9 cellular contexts compared by ENCODE assay signal in genomic region chr1:108057536-108057935, GRCh38.
A peak's percentile ranks its signal among the peaks of the same experiment; 100 is the strongest.
DNase-seq lines count a peak whose midpoint lies in the region; ATAC-seq, FAIRE-seq and TF ChIP-seq lines count a peak whose summit lies in the region.
"Had no signal": no experiment of that assay in that cellular context is flagged by ENCODE, and none has a peak within 500 bp of the region (broad histone marks: within the 10 kb centered on the region; RNA-seq: fewer than 3 reads in every experiment).

No MANE protein-coding gene starts in this region.

- H3K27ac Mint-ChIP-seq in astrocyte (ENCODE audit: unreplicated experiment): peak overlapping the region; percentile 92

- intact Hi-C loops in upper lobe of right lung (cut with DNase I): no loop called here

- TF ChIP-seq CTCF in astrocyte (IDR thresholded peaks at IDR 0.05; ENCODE audit: insufficient read depth, low read depth, low read length) (no peak), upper lobe of right lung (IDR thresholded peaks at IDR 0.05) (no peak)

- H3K4me3 ChIP-seq in astrocyte (ENCODE audit: insufficient read depth, low read depth, low read length) (no peak overlapping the region), upper lobe of right lung (no peak overlapping the region)

- no peaks in the 10 kb centered on the region for H3K27me3 Mint-ChIP-seq in astrocyte (ENCODE audit: low read depth, unreplicated experiment)

- H3K4me2 ChIP-seq in astrocyte (ENCODE audit: low read length): no peak overlapping the region

- DNase-seq in NCI-H748 (lab: John Stamatoyannopoulos, UW; ENCODE audit: unreplicated experiment) (peak; percentile 17), NCI-H748 treated with DMSO at 0.1 percent for 48 hours (lab: John Stamatoyannopoulos, UW) (no peak), astrocyte (ENCODE audit: low read depth) (no peak), islet precursor cell (peak; percentile 90), upper lobe of right lung (no peak), NCI-H128 (lab: John Stamatoyannopoulos, UW; ENCODE audit: unreplicated experiment) (no peak), T1000 (lab: John Stamatoyannopoulos, UW) (no peak), activated gamma-delta T cell (lab: John Stamatoyannopoulos, UW) (no peak)
- DNase-seq: midbrain had no signal

- H3K27me3 ChIP-seq in astrocyte (ENCODE audit: insufficient read depth, low read length) (no peaks in the 10 kb centered on the region), upper lobe of right lung (no peaks in the 10 kb centered on the region)

- H3K36me3 ChIP-seq in astrocyte (ENCODE audit: insufficient read depth, low read length) (no peaks in the 10 kb centered on the region), upper lobe of right lung (no peaks in the 10 kb centered on the region)

- H3K9ac ChIP-seq in astrocyte (ENCODE audit: low read length): no peak overlapping the region

- H3K9me3 ChIP-seq in astrocyte (ENCODE audit: insufficient read depth, low read depth, low read length) (no peaks in the 10 kb centered on the region), upper lobe of right lung (no peaks in the 10 kb centered on the region)

- H3K4me1 Mint-ChIP-seq in astrocyte (ENCODE audit: low read depth, unreplicated experiment): peaks cover 20% of the 10 kb centered on the region

- no peaks in the 10 kb centered on the region for H3K36me3 Mint-ChIP-seq in astrocyte (ENCODE audit: low read depth, unreplicated experiment)

- H3K4me1 ChIP-seq in astrocyte (ENCODE audit: insufficient read depth, low read length) (no peaks in the 10 kb centered on the region), upper lobe of right lung (peaks cover 14% of the 10 kb centered on the region)

- H3K27ac ChIP-seq in astrocyte (ENCODE audit: low read depth, low read length) (no peak overlapping the region), upper lobe of right lung (no peak overlapping the region)

- no peaks in the 10 kb centered on the region for H4K20me1 ChIP-seq in astrocyte (ENCODE audit: insufficient read depth, low read length)

- peak; percentile 83 for ATAC-seq in upper lobe of right lung

- no peaks in the 10 kb centered on the region for H3K9me3 Mint-ChIP-seq in astrocyte (ENCODE audit: unreplicated experiment)

- no peak for FAIRE-seq in astrocyte (lab: Jason Lieb, UNC)

- H2AFZ ChIP-seq in astrocyte (ENCODE audit: low read depth, low read length): no peak overlapping the region

- H3K4me3 Mint-ChIP-seq in astrocyte (ENCODE audit: unreplicated experiment): no peak overlapping the region

- no peaks in the 10 kb centered on the region for H3K79me2 ChIP-seq in astrocyte (ENCODE audit: insufficient read depth, low read length)

Comparison
In these comparisons a context has a peak if more than half of its experiments do, and no peak if none do; other contexts are left out.
1. DNase-seq: peak in NCI-H748 (single experiment) and islet precursor cell (single experiment); none in NCI-H748 treated with DMSO at 0.1 percent for 48 hours (single experiment), astrocyte (single experiment), upper lobe of right lung (single experiment), NCI-H128 (single experiment), T1000 (single experiment) and activated gamma-delta T cell (single experiment).